Comparison of ENCODE assay signal across 19 cellular contexts in genomic region chr17:31789707-31790505, GRCh38.
DNase-seq lines count a peak whose midpoint lies in the region; ATAC-seq, FAIRE-seq and TF ChIP-seq lines count a peak whose summit lies in the region.
"Had no signal": no experiment of that assay in that cellular context is flagged by ENCODE, and none has a peak within 500 bp of the region (broad histone marks: within the 10 kb centered on the region; RNA-seq: fewer than 3 reads in every experiment).

No MANE protein-coding gene starts in this region.

- H3K36me3 ChIP-seq in GM12878 (ENCODE audit: control insufficient read depth in 2 of 2, insufficient read depth in 2 of 2, low read length in 1 of 2) (no peaks in the 10 kb centered on the region), MM.1S (replicated peaks; ENCODE audit: insufficient read depth, low read length) (no peaks in the 10 kb centered on the region)
- H3K36me3 ChIP-seq: BE2C, MG63 had no signal

- TF ChIP-seq POLR2A in GM12878 (IDR thresholded peaks at IDR 0.05; ENCODE audit: low read depth, low read length): no peak

- H2AFZ ChIP-seq in GM12878 (ENCODE audit: control insufficient read depth, low read depth, low read length) (no peak overlapping the region), MM.1S (ENCODE audit: low read length) (no peak overlapping the region)
- H2AFZ ChIP-seq: GM23338 had no signal

- DNase-seq in GM10266 (ENCODE audit: extremely low spot score) (peak; percentile 43), GM20000 (ENCODE audit: low spot score) (peak; percentile 56), GM12878 (ENCODE audit: low read depth, low spot score) (peak; percentile 36), MM.1S (no peak), NCI-H2107 (lab: John Stamatoyannopoulos, UW) (no peak), hypothalamus (lab: John Stamatoyannopoulos, UW) (no peak), SKM-1 treated with dmso at 0.1 percent for 144 hours (lab: John Stamatoyannopoulos, UW; ENCODE audit: unreplicated experiment) (no peak)
- DNase-seq in stimulated activated naive CD8-positive, alpha-beta T cell treated with anti-CD3 and anti-CD28 coated beads, Interleukin-15, Interleukin-2, amounts not matched to agents 100 U/mL and 50 U/mL, for 24 hours: peak; percentile 13
- DNase-seq: BE2C; CD8-positive, alpha-beta memory T cell; DMS79 treated with DMSO at 0.1 percent for 48 hours; MG63; NCI-H187 treated with DMSO at 0.1 percent for 48 hours; NCI-H69; NK-92 treated with Interleukin-12 subunit alpha and Interleukin-12 subunit beta, amount 100 ng/mL, for 24 hours; OCI-M1; SIG-M5 had no signal

- H3K27me3 ChIP-seq in GM12878 (replicated peaks in 1 of 2; ENCODE audit: control insufficient read depth in 2 of 2, insufficient read depth in 2 of 2, low read length in 1 of 2) (no peaks in the 10 kb centered on the region), MM.1S (replicated peaks; ENCODE audit: insufficient read depth, low read length) (no peaks in the 10 kb centered on the region)
- H3K27me3 ChIP-seq: BE2C, MG63 had no signal

- no peaks in the 10 kb centered on the region for H3K9me3 ChIP-seq in GM12878 (replicated peaks; ENCODE audit: control insufficient read depth, insufficient read depth, low read length)
- H3K9me3 ChIP-seq in MM.1S (replicated peaks; ENCODE audit: insufficient read depth, low read length): no peaks in the 10 kb centered on the region
- H3K9me3 ChIP-seq: BE2C had no signal

- CTCF ChIA-PET in GM12878 (lab: Yijun Ruan, JAX): interaction anchor here (1.7 to 2.0 kb wide), 2 partner anchors 53 to 254 kb away, joined by 5 to 6 read pairs; no protein-coding TSS in a partner anchor

- peak; percentile 90 for ATAC-seq in GM12878
- no peak for ATAC-seq in stimulated activated naive CD8-positive, alpha-beta T cell treated with anti-CD3 and anti-CD28 coated beads, Interleukin-15, Interleukin-2, amounts not matched to agents 100 U/mL and 50 U/mL, for 24 hours
- ATAC-seq: GM23338 had no signal

- no peak overlapping the region for H3K9ac ChIP-seq in GM12878 (ENCODE audit: control insufficient read depth, insufficient read depth, low read length)
- H3K9ac ChIP-seq in MM.1S (ENCODE audit: low read length): no peak overlapping the region

- no peaks in the 10 kb centered on the region for H3F3A ChIP-seq in MM.1S (ENCODE audit: insufficient read depth, low read length)

- 26% methylated on average over 12 of the region's 12 CpGs for WGBS in GM12878 (ENCODE audit: insufficient coverage, insufficient replicate concordance, low lambda C conversion rate, missing lambda C conversion rate)

- TF ChIP-seq RAD21 in GM12878 (IDR thresholded peaks at IDR 0.05; ENCODE audit: insufficient read depth, low read depth, low read length): no peak

- BruUV-seq in GM12878 (replicated peaks; lab: Mats Ljungman, UMichigan): no TSS peak

- RAD21 ChIA-PET in GM12878 (lab: Charles Lee; ENCODE audit: unreplicated experiment): interaction anchor here (1.0 to 1.1 kb wide), 4 partner anchors 14 to 254 kb away, joined by 3 to 4 read pairs (median 3); no protein-coding TSS in a partner anchor

- peak in 1 of 2 experiments; percentile 35; a peak in 1 of 4 replicates for TF ChIP-seq EP300 in GM12878 (IDR thresholded peaks at IDR 0.05; ENCODE audit: borderline replicate concordance in 1 of 2, control insufficient read depth in 1 of 2, low read depth in 2 of 2, low read length in 2 of 2)

- TF ChIP-seq CTCF in GM10266 (IDR thresholded peaks at IDR 0.05; ENCODE audit: control insufficient read depth, insufficient read depth, low read depth, missing control alignments): no peak
- no peak for TF ChIP-seq CTCF in GM20000 (IDR thresholded peaks at IDR 0.05; ENCODE audit: extremely low read depth, missing control alignments)
- no peak for TF ChIP-seq CTCF in GM12878 (IDR thresholded peaks at IDR 0.05 in 2 of 3, conservative IDR thresholded peaks at IDR 0.05 in 1 of 3; ENCODE audit: control insufficient read depth in 2 of 3, extremely low read depth in 1 of 3, insufficient read depth in 1 of 3, low read depth in 3 of 3, low read length in 3 of 3)
- TF ChIP-seq CTCF in MM.1S (IDR thresholded peaks at IDR 0.05; ENCODE audit: low read length): no peak

- H4K20me1 ChIP-seq in GM12878 (ENCODE audit: control insufficient read depth, insufficient read depth): no peaks in the 10 kb centered on the region; the same call in 1 of the 2 replicates
- no peaks in the 10 kb centered on the region for H4K20me1 ChIP-seq in MM.1S (ENCODE audit: insufficient read depth, low read length)

- FAIRE-seq in GM12878 (lab: Jason Lieb, UNC): peak; percentile 44
- FAIRE-seq: G401.6 had no signal

- intact Hi-C loops in GM12878 (cut with micrococcal nuclease; ENCODE audit: unreplicated experiment): no loop called here

- no peak overlapping the region for H3K4me2 ChIP-seq in GM12878 (ENCODE audit: control insufficient read depth, insufficient read depth)
- no peak overlapping the region for H3K4me2 ChIP-seq in MM.1S (ENCODE audit: low read depth, low read length)
- H3K4me2 ChIP-seq: GM23338 had no signal

- H3K4me3 ChIP-seq in GM12878 (no peak overlapping the region), MM.1S (ENCODE audit: low read length) (no peak overlapping the region)
- H3K4me3 ChIP-seq: GM23338, MG63 had no signal

- no peaks in the 10 kb centered on the region for H3K79me2 ChIP-seq in GM12878 (ENCODE audit: control insufficient read depth, insufficient read depth, low read length)
- H3K79me2 ChIP-seq in MM.1S (ENCODE audit: low read length): no peaks in the 10 kb centered on the region

- no peaks in the 10 kb centered on the region for H3K9me2 ChIP-seq in MM.1S (replicated peaks; ENCODE audit: insufficient read depth, low read length)

- POLR2A ChIA-PET in GM12878 (lab: Charles Lee): interaction anchor here (0.6 to 0.9 kb wide), 2 partner anchors 11 to 650 kb away, joined by 5 to 7 read pairs; no protein-coding TSS in a partner anchor

- SMC1A ChIA-PET in GM12878 (lab: Charles Lee; ENCODE audit: uncharacterized antibody, unreplicated experiment): interaction anchor here (1.0 to 1.7 kb wide), 4 partner anchors 11 to 52 kb away, joined by 3 to 8 read pairs (median 4); no protein-coding TSS in a partner anchor

- H3K4me1 ChIP-seq in GM12878 (ENCODE audit: control insufficient read depth, insufficient read depth, low read length) (peaks cover 6% of the 10 kb centered on the region; the same call in 1 of the 2 replicates), MM.1S (ENCODE audit: low read length) (no peaks in the 10 kb centered on the region)
- H3K4me1 ChIP-seq: BE2C had no signal

- no peak overlapping the region for H3K27ac ChIP-seq in GM12878 (ENCODE audit: control insufficient read depth, insufficient read depth)
- H3K27ac ChIP-seq in MM.1S (ENCODE audit: low read length): no peak overlapping the region

- in situ Hi-C loops in GM12878 (cut with MboI): no loop called here

TF ChIP-seq in GM12878, 131 proteins besides CTCF, POLR2A, EP300 and RAD21 (continues in another document):
- peak; percentile 32; the same call in 1 of the 2 replicates for TF ChIP-seq RELB (IDR thresholded peaks at IDR 0.05; ENCODE audit: low read depth)
- TF ChIP-seq SUZ12 (IDR thresholded peaks at IDR 0.05; ENCODE audit: unreplicated experiment): no peak
- peak; percentile 57; the same call in 1 of the 2 replicates for TF ChIP-seq PAX5 (IDR thresholded peaks at IDR 0.05; ENCODE audit: borderline replicate concordance, low read depth, low read length)
- TF ChIP-seq IKZF2 (IDR thresholded peaks at IDR 0.05): peak; percentile 23 to 46; a peak in 2 of 4 replicates
- no peak for TF ChIP-seq ZBTB33 (IDR thresholded peaks at IDR 0.05)
- peak; percentile 88 for TF ChIP-seq MEF2B (IDR thresholded peaks at IDR 0.05; ENCODE audit: partially characterized antibody, poor library complexity, severe bottlenecking)
- TF ChIP-seq ZZZ3 (IDR thresholded peaks at IDR 0.05; ENCODE audit: control insufficient read depth, insufficient read length, low read depth): no peak
- no peak for TF ChIP-seq TARDBP (IDR thresholded peaks at IDR 0.05; ENCODE audit: borderline replicate concordance)
- peak; percentile 34 for TF ChIP-seq IKZF1 (conservative IDR thresholded peaks at IDR 0.05)
- TF ChIP-seq ATF7 (IDR thresholded peaks at IDR 0.05; ENCODE audit: low read depth): peak; percentile 12; the same call in 1 of the 2 replicates
- TF ChIP-seq SIX5 (IDR thresholded peaks at IDR 0.05; ENCODE audit: low read depth, low read length, severe bottlenecking): no peak
- TF ChIP-seq SPI1 (IDR thresholded peaks at IDR 0.05; ENCODE audit: borderline replicate concordance, insufficient read depth, low read depth, low read length): peak; percentile 16; the same call in 1 of the 2 replicates
- TF ChIP-seq ZBED1 (IDR thresholded peaks at IDR 0.05; ENCODE audit: borderline replicate concordance): no peak
- TF ChIP-seq IRF4 (IDR thresholded peaks at IDR 0.05; ENCODE audit: low read depth, low read length): no peak

Comparison
In these comparisons a context has a peak if more than half of its experiments do, and no peak if none do; other contexts are left out.
1. DNase-seq: peak in GM10266 (single experiment), GM20000 (single experiment), GM12878 (single experiment) and stimulated activated naive CD8-positive, alpha-beta T cell treated with anti-CD3 and anti-CD28 coated beads, Interleukin-15, Interleukin-2, amounts not matched to agents 100 U/mL and 50 U/mL, for 24 hours (single experiment); none in MM.1S (single experiment), NCI-H2107 (single experiment), hypothalamus (0 of 51) and SKM-1 treated with dmso at 0.1 percent for 144 hours (single experiment).